8 cellular contexts compared by ENCODE assay signal in the genomic region with DNA sequence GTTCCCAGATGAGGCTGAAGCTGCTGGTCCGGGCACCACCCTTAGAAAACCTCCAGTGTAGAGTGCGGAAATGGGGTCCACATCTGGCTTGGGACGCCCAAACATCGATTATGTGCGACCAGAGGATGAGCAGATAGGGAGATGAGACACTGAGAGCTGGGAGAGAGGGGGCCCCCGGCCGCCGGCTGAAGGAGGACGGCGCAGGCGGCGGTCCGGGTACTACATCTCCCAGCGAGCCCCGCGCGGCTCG. TPM values are rescaled to one million over a fixed set of nuclear protein-coding genes. Genes with fewer than 3 reads are reported as not detected.
DNase-seq lines count a peak whose midpoint lies in the region; ATAC-seq and TF ChIP-seq lines count a peak whose summit lies in the region.

No MANE protein-coding gene starts in this region.

- H3K36me3 ChIP-seq in GM06990 (ENCODE audit: control insufficient read depth, insufficient read depth, low read length), result no peaks in the 10 kb centered on the region
- no peaks in the 10 kb centered on the region for H3K36me3 ChIP-seq in Loucy (ENCODE audit: insufficient read depth, low read length)
- H3K36me3 ChIP-seq in duodenal mucosa (ENCODE audit: control insufficient read depth in 1 of 2, insufficient read depth in 2 of 2, low read length in 2 of 2), result no peaks in the 10 kb centered on the region

- peaks cover 16 to 17% of the 10 kb centered on the region in 2 donors for H3K4me1 Mint-ChIP-seq in natural killer cell

- H3K9me2 ChIP-seq in Loucy (replicated peaks; ENCODE audit: low read depth, low read length), result no peaks in the 10 kb centered on the region

- H3K9me3 ChIP-seq in Loucy (ENCODE audit: insufficient read depth, low read depth, low read length), result no peaks in the 10 kb centered on the region
- H3K9me3 ChIP-seq in duodenal mucosa (ENCODE audit: control insufficient read depth in 1 of 2, low read length in 2 of 2), result no peaks in the 10 kb centered on the region

- peak overlapping the region; percentile 100 for H2AFZ ChIP-seq in Loucy (ENCODE audit: low read length)

- no peaks in the 10 kb centered on the region for H3K36me3 Mint-ChIP-seq in natural killer cell

- H3K4me3 ChIP-seq in GM06990 (replicated peaks; ENCODE audit: low read depth, low read length) (peak overlapping the region; percentile 60), Loucy (ENCODE audit: low read length, poor library complexity, severe bottlenecking) (peak overlapping the region; percentile 79), duodenal mucosa (ENCODE audit: low read depth in 1 of 2, low read length in 2 of 2) (peak overlapping the region; percentile 76 to 80)

- H3K27ac ChIP-seq in duodenal mucosa (ENCODE audit: low read depth, low read length), result no peak overlapping the region

- peaks cover 46 to 65% of the 10 kb centered on the region in 2 donors for H3K27me3 Mint-ChIP-seq in natural killer cell (ENCODE audit: low read depth in 2 of 2)

- H3K27me3 ChIP-seq in GM06990 (replicated peaks; ENCODE audit: control insufficient read depth, insufficient read depth, low read length) (no peaks in the 10 kb centered on the region), Loucy (ENCODE audit: insufficient read depth, low read length, poor library complexity, severe bottlenecking) (peaks cover 4% of the 10 kb centered on the region), duodenal mucosa (ENCODE audit: control insufficient read depth in 1 of 2, insufficient read depth in 2 of 2, low read length in 2 of 2) (peaks cover 14 to 28% of the 10 kb centered on the region in 2 donors)

- H3K4me1 ChIP-seq in Loucy (ENCODE audit: insufficient read depth, low read length, poor library complexity, severe bottlenecking) (peaks cover 11% of the 10 kb centered on the region), duodenal mucosa (ENCODE audit: control insufficient read depth in 1 of 2, insufficient read depth in 2 of 2, low read length in 2 of 2) (peaks cover 4 to 13% of the 10 kb centered on the region in 2 donors)

- ATAC-seq in natural killer cell (peak in 1 of 3 donors; percentile 25), HG03565 (IDR thresholded peaks at IDR 0.05; ENCODE audit: unreplicated experiment) (no peak), HG03095 (IDR thresholded peaks at IDR 0.05; ENCODE audit: unreplicated experiment) (no peak)

- peak overlapping the region; percentile 94 for H3K4me2 ChIP-seq in Loucy (ENCODE audit: low read depth, low read length, poor library complexity, severe bottlenecking)

- no peaks in the 10 kb centered on the region for H3F3A ChIP-seq in Loucy (ENCODE audit: low read depth)

- no peaks in the 10 kb centered on the region for H4K20me1 ChIP-seq in Loucy (ENCODE audit: insufficient read depth, low read length, poor library complexity, severe bottlenecking)

- H3K9me3 Mint-ChIP-seq in natural killer cell, result no peaks in the 10 kb centered on the region

- intact Hi-C loops in natural killer cell (cut with micrococcal nuclease), result no loop called here

- H3K4me3 Mint-ChIP-seq in natural killer cell, result peak overlapping the region; percentile 89

- TF ChIP-seq CTCF in GM06990 (IDR thresholded peaks at IDR 0.05; ENCODE audit: insufficient read depth, low read length, poor library complexity, severe bottlenecking), result peak; percentile 54
- TF ChIP-seq CTCF in Loucy (conservative IDR thresholded peaks at IDR 0.05; ENCODE audit: low read length), result no peak
- no peak for TF ChIP-seq CTCF in natural killer cell (IDR thresholded peaks at IDR 0.05)

- no peak for DNase-seq in GM06990 (ENCODE audit: extremely low read depth, insufficient read length)
- DNase-seq in natural killer cell, result no peak
- DNase-seq in stimulated activated CD4-positive, alpha-beta T cell treated with anti-CD3 and anti-CD28 coated beads, Interleukin-15, amount 100 ng/mL, for 24 hours, result no peak
- DNase-seq in NOMO-1 treated with dmso at 0.1 percent for 144 hours (lab: John Stamatoyannopoulos, UW; ENCODE audit: unreplicated experiment), result no peak

- H3K27ac Mint-ChIP-seq in natural killer cell, result peak overlapping the region in 1 of 2 donors; percentile 67

- H3K79me2 ChIP-seq in Loucy (ENCODE audit: insufficient read depth, low read length), result no peaks in the 10 kb centered on the region

- H3K9ac ChIP-seq in Loucy (ENCODE audit: low read depth, low read length, poor library complexity, severe bottlenecking) (peak overlapping the region; percentile 72), duodenal mucosa (ENCODE audit: low read depth in 1 of 2, low read length in 2 of 2) (peak overlapping the region; percentile 9 to 77)

RNA-seq across cellular contexts. Expression of a gene that starts 0.2 kb away (rescaled TPM):
- total RNA-seq in natural killer cell, result 10 to 100 TPM; 29.3 to 45.1 (median 37.2) TPM

RNA-seq across cellular contexts. Expression of a gene that starts 31.3 kb away (rescaled TPM):
- total RNA-seq in natural killer cell, result 10 to 100 TPM; 46.2 to 60.9 (median 48.6) TPM
